Comparison of ENCODE assay signal across 30 cellular contexts in the genomic region with DNA sequence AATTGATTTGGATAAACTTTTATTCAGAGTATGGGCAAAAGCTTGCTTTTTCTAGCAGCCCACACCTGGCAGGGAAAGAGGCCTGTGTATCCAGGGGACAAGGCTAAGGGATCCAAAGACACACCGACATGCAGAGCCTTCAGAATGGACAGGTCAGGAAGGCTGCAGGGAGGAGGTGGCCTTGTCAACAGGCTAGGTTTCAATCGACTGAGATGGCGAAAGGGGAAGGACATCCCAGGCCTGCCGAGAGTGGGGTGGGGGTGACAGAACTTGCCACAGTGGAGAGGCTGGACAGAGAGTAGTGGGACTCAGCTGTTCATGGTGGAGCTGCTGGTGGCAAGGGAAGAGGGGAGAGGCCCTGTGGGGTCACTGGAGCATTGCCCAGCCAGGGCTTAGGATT. TPM values are rescaled to one million over a fixed set of nuclear protein-coding genes. Genes with fewer than 3 reads are reported as not detected.
A peak's percentile ranks its signal among the peaks of the same experiment; 100 is the strongest.
DNase-seq lines count a peak whose midpoint lies in the region; ATAC-seq, FAIRE-seq and TF ChIP-seq lines count a peak whose summit lies in the region.
"Had no signal": no experiment of that assay in that cellular context is flagged by ENCODE, and none has a peak within 500 bp of the region (broad histone marks: within the 10 kb centered on the region; RNA-seq: fewer than 3 reads in every experiment).

No MANE protein-coding gene starts in this region.

- intact Hi-C loops in HepG2 (cut with micrococcal nuclease; ENCODE audit: unreplicated experiment) (no loop called here), testis (cut with DNase I; ENCODE audit: low total_unique reads) (no loop called here)

- H3K27me3 ChIP-seq in HepG2 (ENCODE audit: control insufficient read depth in 1 of 2, insufficient read depth in 2 of 2, low read length in 2 of 2) (peaks cover 0 to 6% of the 10 kb centered on the region in 2 experiments; a peak in 1 of 5 replicates), testis (no peaks in the 10 kb centered on the region)
- H3K27me3 ChIP-seq: esophagus squamous epithelium, stomach, transverse colon had no signal

- H3K4me2 ChIP-seq in HepG2 (ENCODE audit: low read depth, low read length) = peak overlapping the region; percentile 39; the same call in 1 of the 2 replicates
- H3K4me2 ChIP-seq: PC-9 had no signal

- no peak for FAIRE-seq in HepG2 (lab: Jason Lieb, UNC)
- FAIRE-seq: frontal cortex, GM18507 had no signal

- TF ChIP-seq CTCF in RWPE1 (conservative IDR thresholded peaks at IDR 0.05; ENCODE audit: low read depth) (no peak), HepG2 (CRISPR knock-in tag; IDR thresholded peaks at IDR 0.05) (no peak), testis (IDR thresholded peaks at IDR 0.05) (no peak)

- H3K79me2 ChIP-seq in HepG2 (ENCODE audit: insufficient read depth, low read length) = no peaks in the 10 kb centered on the region

- peak overlapping the region; percentile 16 for H2AFZ ChIP-seq in HepG2 (ENCODE audit: low read length)
- H2AFZ ChIP-seq: PC-9 had no signal

- CTCF ChIA-PET in RWPE1 (lab: Yijun Ruan, JAX) = no interaction called here
- CTCF ChIA-PET in HepG2 (lab: Yijun Ruan, JAX; ENCODE audit: low intra/inter-chr PET ratio, low total read pairs) = no interaction called here

- in situ Hi-C loops in HepG2 (cut with HindIII; ENCODE audit: extremely low pct_ligation_motif_present, low pct_unique_long_range_greater_than_20kb) = no loop called here

- no peak for DNase-seq in activated T-cell treated with anti-CD3 and anti-CD28 coated beads, Interleukin-2, amount 50 U/mL, for 24 hours
- DNase-seq in activated T-cell treated with anti-CD3 and anti-CD28 coated beads, Interleukin-2, amount 50 U/mL, for 4 hours = no peak
- no peak for DNase-seq in RWPE1 (ENCODE audit: low spot score)
- DNase-seq in HepG2 (ENCODE audit: low spot score) = no peak
- DNase-seq in stimulated activated effector memory CD8-positive, alpha-beta T cell treated with anti-CD3 and anti-CD28 coated beads, Interleukin-12 subunit alpha, Interleukin-12 subunit beta, amount 100 ng/mL, for 72 hours (ENCODE audit: low spot score in 2 of 2) = no peak
- DNase-seq in testis = no peak
- no peak for DNase-seq in GM19240 (ENCODE audit: insufficient read length, low spot score)
- DNase-seq: 8988T; activated CD4-positive, alpha-beta T cell treated with anti-CD3 and anti-CD28 coated beads for 4 hours; activated naive CD4-positive, alpha-beta T cell treated with anti-CD3 and anti-CD28 coated beads for 36 hours; activated T-cell treated with anti-CD3 and anti-CD28 coated beads, Interleukin-2, amount 50 U/mL, for 72 hours; anterior cingulate cortex; DMS53; esophagus squamous epithelium; GOT3; MM.1S; naive thymus-derived CD4-positive, alpha-beta T cell; NCI-H1417 treated with DMSO at 0.1 percent for 48 hours; NCI-H446 treated with DMSO at 0.1 percent for 48 hours; SHP77 treated with DMSO at 0.1 percent for 48 hours; stomach; T-helper 1 cell; transverse colon had no signal

- H3K36me3 Mint-ChIP-seq in activated T-cell treated with anti-CD3 and anti-CD28 coated beads, Interleukin-2, amount 50 U/mL, for 24 hours (ENCODE audit: low read depth) = peaks cover 2% of the 10 kb centered on the region
- H3K36me3 Mint-ChIP-seq in activated T-cell treated with anti-CD3 and anti-CD28 coated beads, Interleukin-2, amount 50 U/mL, for 4 hours (ENCODE audit: insufficient read depth) = no peaks in the 10 kb centered on the region
- H3K36me3 Mint-ChIP-seq in stimulated activated effector memory CD8-positive, alpha-beta T cell treated with anti-CD3 and anti-CD28 coated beads, Interleukin-12 subunit alpha, Interleukin-12 subunit beta, amount 100 ng/mL, for 72 hours = no peaks in the 10 kb centered on the region
- H3K36me3 Mint-ChIP-seq: naive thymus-derived CD4-positive, alpha-beta T cell had no signal

- no peaks in the 10 kb centered on the region for H3K9me3 Mint-ChIP-seq in activated T-cell treated with anti-CD3 and anti-CD28 coated beads, Interleukin-2, amount 50 U/mL, for 24 hours
- no peaks in the 10 kb centered on the region for H3K9me3 Mint-ChIP-seq in activated T-cell treated with anti-CD3 and anti-CD28 coated beads, Interleukin-2, amount 50 U/mL, for 4 hours
- H3K9me3 Mint-ChIP-seq in stimulated activated effector memory CD8-positive, alpha-beta T cell treated with anti-CD3 and anti-CD28 coated beads, Interleukin-12 subunit alpha, Interleukin-12 subunit beta, amount 100 ng/mL, for 72 hours = no peaks in the 10 kb centered on the region
- H3K9me3 Mint-ChIP-seq: activated naive CD4-positive, alpha-beta T cell treated with anti-CD3 and anti-CD28 coated beads for 36 hours; activated T-cell treated with anti-CD3 and anti-CD28 coated beads, Interleukin-2, amount 50 U/mL, for 72 hours; naive thymus-derived CD4-positive, alpha-beta T cell had no signal

- no peak for ATAC-seq in activated T-cell treated with anti-CD3 and anti-CD28 coated beads, Interleukin-2, amount 50 U/mL, for 4 hours
- ATAC-seq in HepG2 (no peak), HG02981 (IDR thresholded peaks at IDR 0.05; ENCODE audit: unreplicated experiment) (no peak)
- ATAC-seq in stimulated activated effector memory CD8-positive, alpha-beta T cell treated with anti-CD3 and anti-CD28 coated beads, Interleukin-12 subunit alpha, Interleukin-12 subunit beta, amount 100 ng/mL, for 72 hours = no peak
- ATAC-seq: activated T-cell treated with anti-CD3 and anti-CD28 coated beads, Interleukin-2, amount 50 U/mL, for 72 hours; naive thymus-derived CD4-positive, alpha-beta T cell; sciatic nerve had no signal

- H3K4me1 Mint-ChIP-seq in activated T-cell treated with anti-CD3 and anti-CD28 coated beads, Interleukin-2, amount 50 U/mL, for 24 hours (ENCODE audit: low read depth) = peaks cover 23% of the 10 kb centered on the region
- H3K4me1 Mint-ChIP-seq in activated T-cell treated with anti-CD3 and anti-CD28 coated beads, Interleukin-2, amount 50 U/mL, for 4 hours (ENCODE audit: low read depth) = peaks cover 31% of the 10 kb centered on the region
- H3K4me1 Mint-ChIP-seq in stimulated activated effector memory CD8-positive, alpha-beta T cell treated with anti-CD3 and anti-CD28 coated beads, Interleukin-12 subunit alpha, Interleukin-12 subunit beta, amount 100 ng/mL, for 72 hours = peaks cover 26% of the 10 kb centered on the region

- H3K4me1 ChIP-seq in HepG2 (ENCODE audit: insufficient read depth, low read length) = peaks cover 62% of the 10 kb centered on the region
- H3K4me1 ChIP-seq in testis = peaks cover 26% of the 10 kb centered on the region

- no peak for TF ChIP-seq RAD21 in HepG2 (CRISPR knock-in tag; IDR thresholded peaks at IDR 0.05)

- H3K27ac ChIP-seq in RWPE1 (peak overlapping the region; percentile 36; the same call in 1 of the 2 replicates), HepG2 (ENCODE audit: extremely low read length, insufficient read depth, low read length) (no peak overlapping the region), testis (no peak overlapping the region)
- H3K27ac ChIP-seq: coronary artery, esophagus squamous epithelium, PC-9, stomach, transverse colon had no signal

- WGBS in HepG2 (ENCODE audit: low lambda C conversion rate) = 10% methylated on average over 4 of the region's 4 CpGs
- WGBS in testis, 2 donors = 64 to 79% methylated on average over 4 of the region's 4 CpGs

- no peak overlapping the region for H3K9ac ChIP-seq in HepG2 (ENCODE audit: insufficient read depth, low read depth, low read length)

- no peak overlapping the region for H3K4me3 Mint-ChIP-seq in activated T-cell treated with anti-CD3 and anti-CD28 coated beads, Interleukin-2, amount 50 U/mL, for 24 hours
- H3K4me3 Mint-ChIP-seq in activated T-cell treated with anti-CD3 and anti-CD28 coated beads, Interleukin-2, amount 50 U/mL, for 4 hours = no peak overlapping the region
- no peak overlapping the region for H3K4me3 Mint-ChIP-seq in stimulated activated effector memory CD8-positive, alpha-beta T cell treated with anti-CD3 and anti-CD28 coated beads, Interleukin-12 subunit alpha, Interleukin-12 subunit beta, amount 100 ng/mL, for 72 hours
- H3K4me3 Mint-ChIP-seq: activated naive CD4-positive, alpha-beta T cell treated with anti-CD3 and anti-CD28 coated beads for 36 hours; activated T-cell treated with anti-CD3 and anti-CD28 coated beads, Interleukin-2, amount 50 U/mL, for 72 hours had no signal

- no peaks in the 10 kb centered on the region for H3K36me3 ChIP-seq in HepG2 (replicated peaks in 1 of 2; ENCODE audit: control insufficient read depth in 1 of 2, insufficient read depth in 2 of 2, low read length in 2 of 2)
- no peaks in the 10 kb centered on the region for H3K36me3 ChIP-seq in testis (ENCODE audit: low read depth, missing control alignments)
- H3K36me3 ChIP-seq: esophagus squamous epithelium, stomach, transverse colon had no signal

- H3K4me3 ChIP-seq in HepG2 (replicated peaks in 1 of 3; ENCODE audit: insufficient read depth in 1 of 3, low read depth in 2 of 3, low read length in 3 of 3) (no peak overlapping the region; a peak in 1 of 6 replicates), testis (no peak overlapping the region)
- H3K4me3 ChIP-seq: coronary artery, esophagus squamous epithelium, PC-9, stomach, transverse colon had no signal

- TF ChIP-seq POLR2A in HepG2 (IDR thresholded peaks at IDR 0.05; ENCODE audit: insufficient read depth in 1 of 2, low read depth in 2 of 2, low read length in 2 of 2) (no peak), testis (IDR thresholded peaks at IDR 0.05) (no peak)

- POLR2A ChIA-PET in RWPE1 (lab: Yijun Ruan, JAX; ENCODE audit: low non-redundant PET) (no interaction called here), HepG2 (lab: Yijun Ruan, JAX) (no interaction called here)

- TF ChIP-seq EP300 in HepG2 (IDR thresholded peaks at IDR 0.05; ENCODE audit: low read depth in 2 of 2, low read length in 2 of 2) (no peak), HepG2 (CRISPR knock-in tag; IDR thresholded peaks at IDR 0.05; ENCODE audit: borderline replicate concordance) (no peak)

- no peaks in the 10 kb centered on the region for H3K27me3 Mint-ChIP-seq in activated T-cell treated with anti-CD3 and anti-CD28 coated beads, Interleukin-2, amount 50 U/mL, for 24 hours
- H3K27me3 Mint-ChIP-seq in activated T-cell treated with anti-CD3 and anti-CD28 coated beads, Interleukin-2, amount 50 U/mL, for 4 hours (ENCODE audit: low read depth) = no peaks in the 10 kb centered on the region
- H3K27me3 Mint-ChIP-seq: naive thymus-derived CD4-positive, alpha-beta T cell had no signal

- peak overlapping the region; percentile 20 for H3K27ac Mint-ChIP-seq in activated T-cell treated with anti-CD3 and anti-CD28 coated beads, Interleukin-2, amount 50 U/mL, for 24 hours
- H3K27ac Mint-ChIP-seq in stimulated activated effector memory CD8-positive, alpha-beta T cell treated with anti-CD3 and anti-CD28 coated beads, Interleukin-12 subunit alpha, Interleukin-12 subunit beta, amount 100 ng/mL, for 72 hours = peak overlapping the region; percentile 21
- H3K27ac Mint-ChIP-seq: activated naive CD4-positive, alpha-beta T cell treated with anti-CD3 and anti-CD28 coated beads for 36 hours; activated T-cell treated with anti-CD3 and anti-CD28 coated beads, Interleukin-2, amount 50 U/mL, for 72 hours had no signal

- no peaks in the 10 kb centered on the region for H4K20me1 ChIP-seq in HepG2 (ENCODE audit: insufficient read depth, low read length)

- H3K9me3 ChIP-seq in HepG2 (ENCODE audit: low read length) (no peaks in the 10 kb centered on the region), testis (no peaks in the 10 kb centered on the region)
- H3K9me3 ChIP-seq: esophagus squamous epithelium, stomach, transverse colon had no signal

- BruUV-seq in HepG2 (replicated peaks; lab: Mats Ljungman, UMichigan) = no TSS peak

RNA-seq across cellular contexts. Expression of a gene that starts 5.3 kb away (rescaled TPM):
- total RNA-seq in activated T-cell treated with anti-CD3 and anti-CD28 coated beads, Interleukin-2, amount 50 U/mL, for 4 hours = 10 to 100 TPM; 18.7 to 20.8 (median 19.5) TPM
- total RNA-seq in HepG2 (2016; rRNA removed; fragmentation: Illumina TruSeq; extraction: Trizol) = 7.2 and 15.3 TPM in 2 replicates
- 5.8 and 6.7 TPM in 2 replicates for total RNA-seq in HepG2 (2016; cell fraction: cytosol; rRNA removed; fragmentation: Illumina TruSeq; extraction: Trizol; ENCODE audit: low read depth)
- 5.9 and 15.1 TPM in 2 replicates for total RNA-seq in HepG2 (2016; cell fraction: insoluble cytoplasmic fraction; rRNA removed; fragmentation: Illumina TruSeq; extraction: Trizol)
- total RNA-seq in HepG2 (2016; cell fraction: membrane; rRNA removed; fragmentation: Illumina TruSeq; extraction: Trizol) = 12.4 and 12.8 TPM in 2 replicates
- 13.7 and 15.1 TPM in 2 replicates for total RNA-seq in HepG2 (2016; cell fraction: nucleus; rRNA removed; fragmentation: Illumina TruSeq; extraction: Trizol)
- 30.5 and 40.7 TPM in 2 replicates for polyA plus RNA-seq in HepG2 (2011; rRNA removed)
- polyA plus RNA-seq in HepG2 (2011; cell fraction: cytosol; rRNA removed) = 23.0 and 34.8 TPM in 2 replicates
- 143 and 176 TPM in 2 replicates for polyA plus RNA-seq in HepG2 (2011; cell fraction: nucleus; rRNA removed)
- polyA plus RNA-seq in HepG2 (2012) = 13.2 and 20.5 TPM in 2 replicates
- polyA plus RNA-seq in HepG2 (2016; cell fraction: cytosol; fragmentation: Illumina TruSeq; extraction: Trizol; ENCODE audit: low read depth) = 9.4 and 9.7 TPM in 2 replicates
- 6.9 and 7.7 TPM in 2 replicates for polyA plus RNA-seq in HepG2 (2016; cell fraction: insoluble cytoplasmic fraction; fragmentation: Illumina TruSeq; extraction: Trizol; ENCODE audit: low read depth)
- polyA plus RNA-seq in HepG2 (2016; cell fraction: membrane; fragmentation: Illumina TruSeq; extraction: Trizol; ENCODE audit: low read depth) = 11.6 and 15.3 TPM in 2 replicates
- polyA plus RNA-seq in HepG2 (2016; cell fraction: nucleus; fragmentation: Illumina TruSeq; extraction: Trizol; ENCODE audit: insufficient read depth, low read depth) = 31.2 and 34.6 TPM in 2 replicates
- 14.8 and 27.8 TPM in 2 replicates for polyA minus RNA-seq in HepG2 (2011; rRNA and poly(A)+ RNA removed; ENCODE audit: low replicate concordance)
- polyA minus RNA-seq in HepG2 (2011; cell fraction: cytosol; rRNA and poly(A)+ RNA removed) = 8.2 and 8.5 TPM in 2 replicates
- 15.2 and 17.7 TPM in 2 replicates for polyA minus RNA-seq in HepG2 (2011; cell fraction: nucleus; rRNA and poly(A)+ RNA removed)
- total RNA-seq in testis = 10 to 100 TPM; 95.1 to 98.1 TPM
- 99.2 TPM for polyA plus RNA-seq in testis (ENCODE audit: insufficient read depth, low read depth, low replicate concordance)

RNA-seq across cellular contexts. Expression of a gene that starts 23.1 kb away (rescaled TPM):
- 100 to 1,000 TPM; 275 to 300 (median 299) TPM for total RNA-seq in activated T-cell treated with anti-CD3 and anti-CD28 coated beads, Interleukin-2, amount 50 U/mL, for 4 hours
- 214 and 279 TPM in 2 replicates for total RNA-seq in HepG2 (2016; rRNA removed; fragmentation: Illumina TruSeq; extraction: Trizol)
- total RNA-seq in HepG2 (2016; cell fraction: cytosol; rRNA removed; fragmentation: Illumina TruSeq; extraction: Trizol; ENCODE audit: low read depth) = 50.9 and 53.3 TPM in 2 replicates
- total RNA-seq in HepG2 (2016; cell fraction: insoluble cytoplasmic fraction; rRNA removed; fragmentation: Illumina TruSeq; extraction: Trizol) = 219 and 288 TPM in 2 replicates
- 67.5 and 75.1 TPM in 2 replicates for total RNA-seq in HepG2 (2016; cell fraction: membrane; rRNA removed; fragmentation: Illumina TruSeq; extraction: Trizol)
- total RNA-seq in HepG2 (2016; cell fraction: nucleus; rRNA removed; fragmentation: Illumina TruSeq; extraction: Trizol) = 86.3 and 92.9 TPM in 2 replicates
- 66.7 and 75.8 TPM in 2 replicates for polyA plus RNA-seq in HepG2 (2011; rRNA removed)
- polyA plus RNA-seq in HepG2 (2011; cell fraction: cytosol; rRNA removed) = 95.2 and 102 TPM in 2 replicates
- polyA plus RNA-seq in HepG2 (2011; cell fraction: nucleus; rRNA removed) = 41.7 and 44.9 TPM in 2 replicates
- polyA plus RNA-seq in HepG2 (2012) = 71.8 and 98.0 TPM in 2 replicates
- 52.7 and 54.7 TPM in 2 replicates for polyA plus RNA-seq in HepG2 (2016; cell fraction: cytosol; fragmentation: Illumina TruSeq; extraction: Trizol; ENCODE audit: low read depth)
- polyA plus RNA-seq in HepG2 (2016; cell fraction: insoluble cytoplasmic fraction; fragmentation: Illumina TruSeq; extraction: Trizol; ENCODE audit: low read depth) = 298 and 314 TPM in 2 replicates
- 58.7 and 63.6 TPM in 2 replicates for polyA plus RNA-seq in HepG2 (2016; cell fraction: membrane; fragmentation: Illumina TruSeq; extraction: Trizol; ENCODE audit: low read depth)
- 117 and 127 TPM in 2 replicates for polyA plus RNA-seq in HepG2 (2016; cell fraction: nucleus; fragmentation: Illumina TruSeq; extraction: Trizol; ENCODE audit: insufficient read depth, low read depth)
- polyA minus RNA-seq in HepG2 (2011; rRNA and poly(A)+ RNA removed; ENCODE audit: low replicate concordance) = 52.6 and 310 TPM in 2 replicates
- 39.1 and 44.3 TPM in 2 replicates for polyA minus RNA-seq in HepG2 (2011; cell fraction: cytosol; rRNA and poly(A)+ RNA removed)
- polyA minus RNA-seq in HepG2 (2011; cell fraction: nucleus; rRNA and poly(A)+ RNA removed) = 51.1 and 58.3 TPM in 2 replicates
- 100 to 1,000 TPM in 1 of 2 donors, 10 to 100 TPM in 1; 98.1 to 108 TPM for total RNA-seq in testis
- 228 TPM for polyA plus RNA-seq in testis (ENCODE audit: insufficient read depth, low read depth, low replicate concordance)

RNA-seq across cellular contexts. Expression of a gene that starts 24.8 kb away (rescaled TPM):
- 1 to 10 TPM in 2 of 3 donors, under 1 TPM in 1; 0.74 to 2.3 (median 1.1) TPM for total RNA-seq in activated T-cell treated with anti-CD3 and anti-CD28 coated beads, Interleukin-2, amount 50 U/mL, for 4 hours
- not detected in 2 replicates for total RNA-seq in HepG2 (2016; rRNA removed; fragmentation: Illumina TruSeq; extraction: Trizol)
- total RNA-seq in HepG2 (2016; cell fraction: cytosol; rRNA removed; fragmentation: Illumina TruSeq; extraction: Trizol; ENCODE audit: low read depth) = not detected in 2 replicates
- not detected in 2 replicates for total RNA-seq in HepG2 (2016; cell fraction: insoluble cytoplasmic fraction; rRNA removed; fragmentation: Illumina TruSeq; extraction: Trizol)
- total RNA-seq in HepG2 (2016; cell fraction: membrane; rRNA removed; fragmentation: Illumina TruSeq; extraction: Trizol) = not detected in 2 replicates
- total RNA-seq in HepG2 (2016; cell fraction: nucleus; rRNA removed; fragmentation: Illumina TruSeq; extraction: Trizol) = not detected in 2 replicates
- polyA plus RNA-seq in HepG2 (2011; rRNA removed) = not detected in 2 replicates
- polyA plus RNA-seq in HepG2 (2011; cell fraction: cytosol; rRNA removed) = not detected in 2 replicates
- not detected in 2 replicates for polyA plus RNA-seq in HepG2 (2011; cell fraction: nucleus; rRNA removed)
- not detected in 2 replicates for polyA plus RNA-seq in HepG2 (2012)
- not detected in 2 replicates for polyA plus RNA-seq in HepG2 (2016; cell fraction: cytosol; fragmentation: Illumina TruSeq; extraction: Trizol; ENCODE audit: low read depth)
- not detected in 2 replicates for polyA plus RNA-seq in HepG2 (2016; cell fraction: insoluble cytoplasmic fraction; fragmentation: Illumina TruSeq; extraction: Trizol; ENCODE audit: low read depth)
- polyA plus RNA-seq in HepG2 (2016; cell fraction: membrane; fragmentation: Illumina TruSeq; extraction: Trizol; ENCODE audit: low read depth) = not detected in 2 replicates
- not detected in 2 replicates for polyA plus RNA-seq in HepG2 (2016; cell fraction: nucleus; fragmentation: Illumina TruSeq; extraction: Trizol; ENCODE audit: insufficient read depth, low read depth)
- 0.61 and 0.70 TPM in 2 replicates for polyA minus RNA-seq in HepG2 (2011; rRNA and poly(A)+ RNA removed; ENCODE audit: low replicate concordance)
- not detected in 2 replicates for polyA minus RNA-seq in HepG2 (2011; cell fraction: cytosol; rRNA and poly(A)+ RNA removed)
- polyA minus RNA-seq in HepG2 (2011; cell fraction: nucleus; rRNA and poly(A)+ RNA removed) = not detected in 2 replicates
- 1 to 10 TPM; 4.6 to 7.4 TPM for total RNA-seq in testis
- polyA plus RNA-seq in testis (ENCODE audit: insufficient read depth, low read depth, low replicate concordance) = 16.3 TPM
- total RNA-seq: activated CD8-positive, alpha-beta memory T cell treated with anti-CD3 and anti-CD28 coated beads for 36 hours; activated naive CD4-positive, alpha-beta T cell treated with anti-CD3 and anti-CD28 coated beads for 36 hours; PC-9 had no signal

RNA-seq across cellular contexts. Expression of a gene that starts 45.8 kb away (rescaled TPM):
- total RNA-seq in activated T-cell treated with anti-CD3 and anti-CD28 coated beads, Interleukin-2, amount 50 U/mL, for 4 hours = under 1 TPM; 0.46 to 0.53 (median 0.52) TPM
- total RNA-seq in HepG2 (2016; rRNA removed; fragmentation: Illumina TruSeq; extraction: Trizol) (0.60 and 1.2 TPM in 2 replicates), testis (under 1 TPM; 0.19 to 0.63 TPM)
- total RNA-seq in HepG2 (2016; cell fraction: cytosol; rRNA removed; fragmentation: Illumina TruSeq; extraction: Trizol; ENCODE audit: low read depth) = 0.91 and 1.4 TPM in 2 replicates
- total RNA-seq in HepG2 (2016; cell fraction: insoluble cytoplasmic fraction; rRNA removed; fragmentation: Illumina TruSeq; extraction: Trizol) = 1.0 and 1.7 TPM in 2 replicates
- total RNA-seq in HepG2 (2016; cell fraction: membrane; rRNA removed; fragmentation: Illumina TruSeq; extraction: Trizol) = 1.2 and 1.4 TPM in 2 replicates
- total RNA-seq in HepG2 (2016; cell fraction: nucleus; rRNA removed; fragmentation: Illumina TruSeq; extraction: Trizol) = 0.72 and 1.2 TPM in 2 replicates
- polyA plus RNA-seq in HepG2 (2011; rRNA removed) (0.15 and 0.40 TPM in 2 replicates), testis (ENCODE audit: insufficient read depth, low read depth, low replicate concordance) (0.65 TPM)
- 0.13 and 0.14 TPM in 2 replicates for polyA plus RNA-seq in HepG2 (2011; cell fraction: cytosol; rRNA removed)
- polyA plus RNA-seq in HepG2 (2011; cell fraction: nucleus; rRNA removed) = 0.77 and 1.1 TPM in 2 replicates
- 0.79 and 0.80 TPM in 2 replicates for polyA plus RNA-seq in HepG2 (2012)
- 0.51 and 1.2 TPM in 2 replicates for polyA plus RNA-seq in HepG2 (2016; cell fraction: cytosol; fragmentation: Illumina TruSeq; extraction: Trizol; ENCODE audit: low read depth)
- polyA plus RNA-seq in HepG2 (2016; cell fraction: insoluble cytoplasmic fraction; fragmentation: Illumina TruSeq; extraction: Trizol; ENCODE audit: low read depth) = 0.83 and 0.93 TPM in 2 replicates
- polyA plus RNA-seq in HepG2 (2016; cell fraction: membrane; fragmentation: Illumina TruSeq; extraction: Trizol; ENCODE audit: low read depth) = 0.44 TPM in 1 of 2 replicates, not detected in the other
- 2.3 and 3.6 TPM in 2 replicates for polyA plus RNA-seq in HepG2 (2016; cell fraction: nucleus; fragmentation: Illumina TruSeq; extraction: Trizol; ENCODE audit: insufficient read depth, low read depth)
- polyA minus RNA-seq in HepG2 (2011; rRNA and poly(A)+ RNA removed; ENCODE audit: low replicate concordance) = 0.16 and 0.64 TPM in 2 replicates
- polyA minus RNA-seq in HepG2 (2011; cell fraction: cytosol; rRNA and poly(A)+ RNA removed) = not detected in 2 replicates
- polyA minus RNA-seq in HepG2 (2011; cell fraction: nucleus; rRNA and poly(A)+ RNA removed) = 0.75 and 1.2 TPM in 2 replicates
- total RNA-seq: activated naive CD4-positive, alpha-beta T cell treated with anti-CD3 and anti-CD28 coated beads for 36 hours; frontal cortex; transverse colon had no signal
- polyA plus RNA-seq: naive thymus-derived CD4-positive, alpha-beta T cell had no signal

RNA-seq across cellular contexts. Expression of a gene that starts 50.6 kb away (rescaled TPM):
- not detected for total RNA-seq in activated T-cell treated with anti-CD3 and anti-CD28 coated beads, Interleukin-2, amount 50 U/mL, for 4 hours
- total RNA-seq in HepG2 (2016; rRNA removed; fragmentation: Illumina TruSeq; extraction: Trizol) (not detected in 2 replicates), testis (under 1 TPM; 0.68 to 0.79 TPM)
- not detected in 2 replicates for total RNA-seq in HepG2 (2016; cell fraction: cytosol; rRNA removed; fragmentation: Illumina TruSeq; extraction: Trizol; ENCODE audit: low read depth)
- total RNA-seq in HepG2 (2016; cell fraction: insoluble cytoplasmic fraction; rRNA removed; fragmentation: Illumina TruSeq; extraction: Trizol) = not detected in 2 replicates
- total RNA-seq in HepG2 (2016; cell fraction: membrane; rRNA removed; fragmentation: Illumina TruSeq; extraction: Trizol) = not detected in 2 replicates
- not detected in 2 replicates for total RNA-seq in HepG2 (2016; cell fraction: nucleus; rRNA removed; fragmentation: Illumina TruSeq; extraction: Trizol)
- polyA plus RNA-seq in HepG2 (2011; rRNA removed) (0.01 TPM in 1 of 2 replicates, not detected in the other), testis (ENCODE audit: insufficient read depth, low read depth, low replicate concordance) (1.7 TPM)
- not detected in 2 replicates for polyA plus RNA-seq in HepG2 (2011; cell fraction: cytosol; rRNA removed)
- not detected in 2 replicates for polyA plus RNA-seq in HepG2 (2011; cell fraction: nucleus; rRNA removed)
- not detected in 2 replicates for polyA plus RNA-seq in HepG2 (2012)
- polyA plus RNA-seq in HepG2 (2016; cell fraction: cytosol; fragmentation: Illumina TruSeq; extraction: Trizol; ENCODE audit: low read depth) = not detected in 2 replicates
- not detected in 2 replicates for polyA plus RNA-seq in HepG2 (2016; cell fraction: insoluble cytoplasmic fraction; fragmentation: Illumina TruSeq; extraction: Trizol; ENCODE audit: low read depth)
- not detected in 2 replicates for polyA plus RNA-seq in HepG2 (2016; cell fraction: membrane; fragmentation: Illumina TruSeq; extraction: Trizol; ENCODE audit: low read depth)
- polyA plus RNA-seq in HepG2 (2016; cell fraction: nucleus; fragmentation: Illumina TruSeq; extraction: Trizol; ENCODE audit: insufficient read depth, low read depth) = not detected in 2 replicates
- not detected in 2 replicates for polyA minus RNA-seq in HepG2 (2011; rRNA and poly(A)+ RNA removed; ENCODE audit: low replicate concordance)
- not detected in 2 replicates for polyA minus RNA-seq in HepG2 (2011; cell fraction: cytosol; rRNA and poly(A)+ RNA removed)
- not detected in 2 replicates for polyA minus RNA-seq in HepG2 (2011; cell fraction: nucleus; rRNA and poly(A)+ RNA removed)
- total RNA-seq: activated CD8-positive, alpha-beta memory T cell treated with anti-CD3 and anti-CD28 coated beads for 36 hours; activated naive CD4-positive, alpha-beta T cell treated with anti-CD3 and anti-CD28 coated beads for 36 hours; activated T-cell treated with anti-CD3 and anti-CD28 coated beads, Interleukin-2, amount 50 U/mL, for 72 hours; frontal cortex; PC-9; transverse colon had no signal
- polyA plus RNA-seq: naive thymus-derived CD4-positive, alpha-beta T cell had no signal
